ENCODE assay signal across 8 cellular contexts in genomic region chr18:9474103-9474982, GRCh38. TPM values are rescaled to one million over a fixed set of nuclear protein-coding genes. Genes with fewer than 3 reads are reported as not detected.
DNase-seq lines count a peak whose midpoint lies in the region; ATAC-seq and TF ChIP-seq lines count a peak whose summit lies in the region.

No MANE protein-coding gene starts in this region.

- CTCF ChIA-PET in activated CD4-positive, alpha-beta memory T cell treated with anti-CD3 and anti-CD28 coated beads for 36 hours (lab: Charles Lee): interaction anchor here (1.0 kb wide), 1 partner anchor 42 kb away, joined by 4 read pairs; no protein-coding TSS in a partner anchor

- H3K27me3 ChIP-seq in KMS-11 (ENCODE audit: insufficient read depth, low read depth) (no peaks in the 10 kb centered on the region), neutrophil (no peaks in the 10 kb centered on the region)

- peaks cover 12% of the 10 kb centered on the region for H3K4me1 ChIP-seq in KMS-11 (ENCODE audit: low read depth, poor library complexity, severe bottlenecking)
- peaks cover 32 to 38% of the 10 kb centered on the region in 2 experiments for H3K4me1 ChIP-seq in neutrophil (ENCODE audit: control insufficient read depth in 1 of 2, insufficient read depth in 1 of 2, low read depth in 1 of 2, low read length in 1 of 2)

- TF ChIP-seq CTCF in KMS-11 (conservative IDR thresholded peaks at IDR 0.05; ENCODE audit: low read depth, low read length) (no peak), neutrophil (IDR thresholded peaks at IDR 0.05) (no peak)

- no peaks in the 10 kb centered on the region for H4K20me1 ChIP-seq in KMS-11 (ENCODE audit: insufficient read depth)

- peaks cover 11% of the 10 kb centered on the region for H3K27me3 Mint-ChIP-seq in activated CD4-positive, alpha-beta memory T cell treated with anti-CD3 and anti-CD28 coated beads for 36 hours

- peaks cover 37% of the 10 kb centered on the region for H3K79me2 ChIP-seq in KMS-11 (ENCODE audit: insufficient read depth, low read depth)

- H3K9me3 ChIP-seq in neutrophil: no peaks in the 10 kb centered on the region

- no peak for ATAC-seq in GM19351 (IDR thresholded peaks at IDR 0.05; ENCODE audit: unreplicated experiment)

- peak overlapping the region; percentile 79; the same call in 1 of the 2 replicates for H3K4me2 ChIP-seq in KMS-11

- H3K4me3 ChIP-seq in KMS-11 (IDR thresholded peaks at IDR 0.05; ENCODE audit: insufficient read depth, low read depth, low read length) (no peak overlapping the region), neutrophil (ENCODE audit: low read depth in 1 of 2, low read length in 1 of 2) (peak overlapping the region; percentile 75 to 98)

- H2AFZ ChIP-seq in KMS-11 (ENCODE audit: low read depth): peak overlapping the region; percentile 96

- peak overlapping the region; percentile 93 for H3K27ac Mint-ChIP-seq in activated CD4-positive, alpha-beta memory T cell treated with anti-CD3 and anti-CD28 coated beads for 36 hours

- peak overlapping the region; percentile 55; the same call in 1 of the 2 replicates for H3K9ac ChIP-seq in KMS-11

- H3K4me3 Mint-ChIP-seq in activated CD4-positive, alpha-beta memory T cell treated with anti-CD3 and anti-CD28 coated beads for 36 hours: peak overlapping the region; percentile 92

- intact Hi-C loops in activated CD4-positive, alpha-beta memory T cell treated with anti-CD3 and anti-CD28 coated beads for 36 hours (cut with micrococcal nuclease): loop anchor here (2.0 kb wide), 2 partner anchors 138 to 392 kb away; no protein-coding TSS in a partner anchor

- DNase-seq in GM04504 (ENCODE audit: low read depth) (peak; percentile 77), fibroblast of the conjunctiva (ENCODE audit: low read depth) (peak; percentile 64), kidney glomerular epithelial cell (lab: John Stamatoyannopoulos, UW) (no peak)
- no peak for DNase-seq in activated CD4-positive, alpha-beta memory T cell treated with anti-CD3 and anti-CD28 coated beads for 36 hours
- no peak for DNase-seq in activated effector memory CD4-positive, alpha-beta T cell treated with anti-CD3 and anti-CD28 coated beads, Interleukin-2, amount 50 U/mL, for 16 hours

- H3K27ac ChIP-seq in KMS-11 (peak overlapping the region; percentile 53), neutrophil (peak overlapping the region; percentile 94)

- peaks cover 7% of the 10 kb centered on the region for H3K36me3 Mint-ChIP-seq in activated CD4-positive, alpha-beta memory T cell treated with anti-CD3 and anti-CD28 coated beads for 36 hours

- H3K9me3 Mint-ChIP-seq in activated CD4-positive, alpha-beta memory T cell treated with anti-CD3 and anti-CD28 coated beads for 36 hours: peaks cover 4% of the 10 kb centered on the region

- no peaks in the 10 kb centered on the region for H3K36me3 ChIP-seq in KMS-11 (ENCODE audit: insufficient read depth)
- H3K36me3 ChIP-seq in neutrophil: peaks cover 11% of the 10 kb centered on the region

- POLR2A ChIA-PET in activated CD4-positive, alpha-beta memory T cell treated with anti-CD3 and anti-CD28 coated beads for 36 hours (lab: Charles Lee): no interaction called here

- peaks cover 26% of the 10 kb centered on the region for H3K4me1 Mint-ChIP-seq in activated CD4-positive, alpha-beta memory T cell treated with anti-CD3 and anti-CD28 coated beads for 36 hours (ENCODE audit: low read depth)

RNA-seq across cellular contexts. Expression of gene RALBP1, which starts 1.0 kb away (rescaled TPM):
- total RNA-seq in activated CD4-positive, alpha-beta memory T cell treated with anti-CD3 and anti-CD28 coated beads for 36 hours: 10 to 100 TPM; 53.1 to 54.7 TPM

Comparison
In these comparisons a context has a peak if more than half of its experiments do, and no peak if none do; other contexts are left out.
1. DNase-seq: peak in GM04504 (single experiment) and fibroblast of the conjunctiva (single experiment); none in activated CD4-positive, alpha-beta memory T cell treated with anti-CD3 and anti-CD28 coated beads for 36 hours (single experiment), kidney glomerular epithelial cell (single experiment) and activated effector memory CD4-positive, alpha-beta T cell treated with anti-CD3 and anti-CD28 coated beads, Interleukin-2, amount 50 U/mL, for 16 hours (single experiment).